8 cellular contexts compared by ENCODE assay signal in genomic region chr15:43776101-43776717, GRCh38. TPM values are rescaled to one million over a fixed set of nuclear protein-coding genes. Genes with fewer than 3 reads are reported as not detected.
A peak's percentile ranks its signal among the peaks of the same experiment; 100 is the strongest.
DNase-seq lines count a peak whose midpoint lies in the region; ATAC-seq and TF ChIP-seq lines count a peak whose summit lies in the region.

No MANE protein-coding gene starts in this region.

- TF ChIP-seq CTCF in choroid plexus epithelial cell (conservative IDR thresholded peaks at IDR 0.05; ENCODE audit: low read depth, low read length), result no peak

- H3K4me1 ChIP-seq in mononuclear cell (ENCODE audit: insufficient read depth, low read length) (peaks cover 31% of the 10 kb centered on the region), urinary bladder (ENCODE audit: insufficient read depth) (no peaks in the 10 kb centered on the region)

- H3K4me3 ChIP-seq in choroid plexus epithelial cell (ENCODE audit: low read depth, low read length) (peak overlapping the region; percentile 66), mononuclear cell (ENCODE audit: low read length) (peak overlapping the region; percentile 85), urinary bladder (ENCODE audit: low read depth, low read length) (peak overlapping the region; percentile 55)

- peak; percentile 33 for DNase-seq in activated T-cell treated with anti-CD3 and anti-CD28 coated beads, Interleukin-2, amount 50 U/mL, for 1 hour
- DNase-seq in activated T-cell treated with anti-CD3 and anti-CD28 coated beads for 4 hours, result no peak
- DNase-seq in NCI-H82 treated with DMSO at 0.1 percent for 48 hours (lab: John Stamatoyannopoulos, UW; ENCODE audit: unreplicated experiment), result peak; percentile 37
- no peak for DNase-seq in choroid plexus epithelial cell (ENCODE audit: low read depth)
- DNase-seq in Kasumi-1 (lab: John Stamatoyannopoulos, UW), result no peak

- peak; percentile 73 for ATAC-seq in HG02798 (IDR thresholded peaks at IDR 0.05; ENCODE audit: poor library complexity, unreplicated experiment)

- peak overlapping the region; percentile 64 for H3K27ac ChIP-seq in urinary bladder (ENCODE audit: low read depth)

- 26% methylated on average over 35 of the region's 35 CpGs for WGBS in urinary bladder

- no peaks in the 10 kb centered on the region for H3K27me3 ChIP-seq in mononuclear cell (ENCODE audit: insufficient read depth, low read length)

- no peaks in the 10 kb centered on the region for H3K9me3 ChIP-seq in mononuclear cell (ENCODE audit: low read depth, low read length)

- H3K36me3 ChIP-seq in urinary bladder (ENCODE audit: insufficient read depth), result peaks cover 5% of the 10 kb centered on the region

RNA-seq across cellular contexts. Expression of gene ELL3, which starts 0.6 kb away (rescaled TPM):
- 1.7 TPM for total RNA-seq in mononuclear cell
- 5.4 TPM for total RNA-seq in urinary bladder
- 4.1 TPM for polyA plus RNA-seq in urinary bladder

RNA-seq across cellular contexts. Expression of gene SERF2, which starts 15.9 kb away (rescaled TPM):
- total RNA-seq in mononuclear cell (301 TPM), urinary bladder (248 TPM)
- 1,227 TPM for polyA plus RNA-seq in urinary bladder

RNA-seq across cellular contexts. Expression of gene SERINC4, which starts 23.8 kb away (rescaled TPM):
- total RNA-seq in mononuclear cell (not detected), urinary bladder (not detected)
- polyA plus RNA-seq in urinary bladder, result 0.61 TPM

RNA-seq across cellular contexts. Expression of gene HYPK, which starts 24.2 kb away (rescaled TPM):
- total RNA-seq in mononuclear cell, result 6.5 TPM
- 5.3 TPM for total RNA-seq in urinary bladder
- polyA plus RNA-seq in urinary bladder, result 11.9 TPM

RNA-seq across cellular contexts. Expression of gene PDIA3, which starts 30.0 kb away (rescaled TPM):
- total RNA-seq in mononuclear cell (119 TPM), urinary bladder (167 TPM)
- polyA plus RNA-seq in urinary bladder, result 159 TPM

Comparison
In these comparisons a context has a peak if more than half of its experiments do, and no peak if none do; other contexts are left out.
1. DNase-seq: peak in activated T-cell treated with anti-CD3 and anti-CD28 coated beads, Interleukin-2, amount 50 U/mL, for 1 hour (single experiment) and NCI-H82 treated with DMSO at 0.1 percent for 48 hours (single experiment); none in activated T-cell treated with anti-CD3 and anti-CD28 coated beads for 4 hours (single experiment), choroid plexus epithelial cell (single experiment) and Kasumi-1 (0 of 2).
2. Peak in every context shown above with its lines, with median percentiles within 50 percentile points of each other: H3K4me3 ChIP-seq.